Comparison of ENCODE assay signal across 8 cellular contexts in genomic region chr4:103019319-103020124, GRCh38. TPM values are rescaled to one million over a fixed set of nuclear protein-coding genes. Genes with fewer than 3 reads are reported as not detected.
A peak's percentile ranks its signal among the peaks of the same experiment; 100 is the strongest.
DNase-seq lines count a peak whose midpoint lies in the region; ATAC-seq, FAIRE-seq and TF ChIP-seq lines count a peak whose summit lies in the region.

A gene with protein sequence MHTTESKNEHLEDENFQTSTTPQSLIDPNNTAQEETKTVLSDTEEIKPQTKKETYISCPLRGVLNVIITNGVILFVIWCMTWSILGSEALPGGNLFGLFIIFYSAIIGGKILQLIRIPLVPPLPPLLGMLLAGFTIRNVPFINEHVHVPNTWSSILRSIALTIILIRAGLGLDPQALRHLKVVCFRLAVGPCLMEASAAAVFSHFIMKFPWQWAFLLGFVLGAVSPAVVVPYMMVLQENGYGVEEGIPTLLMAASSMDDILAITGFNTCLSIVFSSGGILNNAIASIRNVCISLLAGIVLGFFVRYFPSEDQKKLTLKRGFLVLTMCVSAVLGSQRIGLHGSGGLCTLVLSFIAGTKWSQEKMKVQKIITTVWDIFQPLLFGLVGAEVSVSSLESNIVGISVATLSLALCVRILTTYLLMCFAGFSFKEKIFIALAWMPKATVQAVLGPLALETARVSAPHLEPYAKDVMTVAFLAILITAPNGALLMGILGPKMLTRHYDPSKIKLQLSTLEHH (minus strand): TSS chr4:103019705. CDS start chr4:102991711, 27,994 bp downstream.

- no peaks in the 10 kb centered on the region for H3K27me3 ChIP-seq in heart right ventricle
- no peaks in the 10 kb centered on the region for H3K27me3 ChIP-seq in prostate gland (replicated peaks; ENCODE audit: insufficient read depth)

- intact Hi-C loops in heart right ventricle (cut with DNase I), result loop anchor here in 6 of 10 donors (5.0 to 10.0 kb wide), 8 partner anchors 75 to 585 kb away; partner anchors contain the start of genes CISD2 (in 4 of the 6), UBE2D3 (in 2 of the 6) and BDH2 (in 1 of the 6)
- intact Hi-C loops in prostate gland (cut with DNase I), result loop anchor here (5.0 to 10.0 kb wide), 4 partner anchors 78 to 675 kb away; partner anchors contain the start of genes BDH2, NFKB1, SLC39A8 and UBE2D3

- H3K27ac Mint-ChIP-seq in HFFc6 (peak within 1 kb of the TSS; percentile 97), T-cell (peak within 1 kb of the TSS; percentile 93 to 99)

- H3K9me3 ChIP-seq in heart right ventricle (no peaks in the 10 kb centered on the region), prostate gland (no peaks in the 10 kb centered on the region)

- H3K4me3 Mint-ChIP-seq in HFFc6 (peak within 1 kb of the TSS; percentile 94), T-cell (peak within 1 kb of the TSS; percentile 75 to 90 (median 87))

- peak within 1 kb of the TSS; percentile 67 to 92 (median 90) for H3K27ac ChIP-seq in heart right ventricle
- H3K27ac ChIP-seq in prostate gland, result peak within 1 kb of the TSS; percentile 87 to 88

- H3K4me1 ChIP-seq in heart right ventricle (peaks cover 0 to 15% (median 7%) of the 10 kb centered on the region in 9 donors), prostate gland (replicated peaks) (no peaks in the 10 kb centered on the region)

- H3K9me3 Mint-ChIP-seq in HFFc6 (no peaks in the 10 kb centered on the region), T-cell (no peaks in the 10 kb centered on the region)

- H3K36me3 ChIP-seq in heart right ventricle (peaks cover 0 to 6% (median 0%) of the 10 kb centered on the region in 9 donors), prostate gland (no peaks in the 10 kb centered on the region)

- H3K27me3 Mint-ChIP-seq in HFFc6 (ENCODE audit: insufficient read depth) (no peaks in the 10 kb centered on the region), T-cell (no peaks in the 10 kb centered on the region)

- CTCF ChIA-PET in T-cell (lab: Charles Lee), result interaction anchor here (0.5 to 1.5 kb wide), 10 partner anchors 12 to 593 kb away, joined by 3 to 7 read pairs (median 4); partner anchors contain the start of genes BDH2 (in 1 of the 2) and UBE2D3 (in 1 of the 2)

- peak; percentile 83 for FAIRE-seq in urothelium cell line (lab: Jason Lieb, UNC)

- DNase-seq in GM10266 (ENCODE audit: extremely low spot score) (peak; percentile 84), HFFc6 (peak; percentile 96), NAMALWA (ENCODE audit: low spot score) (peak; percentile 93), T-cell (peak; percentile 81 to 95 (median 90)), amniotic epithelial cell (ENCODE audit: low read depth) (peak; percentile 97), heart right ventricle (peak; percentile 94 to 95), prostate gland (ENCODE audit: low spot score) (peak; percentile 97), urothelium cell line (ENCODE audit: low spot score) (peak; percentile 95)

- POLR2A ChIA-PET in T-cell (lab: Charles Lee), result interaction anchor here (0.5 to 1.1 kb wide), 6 partner anchors 9 to 533 kb away, joined by 3 to 4 read pairs (median 3); partner anchors contain the start of gene UBE2D3 (in 1 of the 2)

- H3K4me1 Mint-ChIP-seq in HFFc6 (ENCODE audit: low read depth) (peaks cover 19% of the 10 kb centered on the region), T-cell (peaks cover 14 to 28% (median 26%) of the 10 kb centered on the region in 3 donors)

- WGBS in heart right ventricle, 2 donors, result 2% methylated on average over 46 of the region's 46 CpGs
- whole genome bisulfite sequencing in prostate gland, result under 1% methylated on average over 45 of the region's 46 CpGs

- TF ChIP-seq POLR2A in prostate gland (IDR thresholded peaks at IDR 0.05), result peak; percentile 72

- TF ChIP-seq CTCF in GM10266 (IDR thresholded peaks at IDR 0.05; ENCODE audit: control insufficient read depth, insufficient read depth, low read depth, missing control alignments) (no peak), HFFc6 (IDR thresholded peaks at IDR 0.05) (no peak; the same call in 1 of the 2 replicates), heart right ventricle (IDR thresholded peaks at IDR 0.05) (no peak), prostate gland (IDR thresholded peaks at IDR 0.05) (peak in 2 of 4 experiments; percentile 8 to 26)

- H3K4me3 ChIP-seq in heart right ventricle, result peak within 1 kb of the TSS; percentile 36 to 64 (median 56)
- peak within 1 kb of the TSS; percentile 29 to 40 for H3K4me3 ChIP-seq in prostate gland

- ATAC-seq in T-cell (replicated peaks in 1 of 4) (peak; percentile 94 to 99 (median 98)), heart right ventricle (peak; percentile 99 to 100 (median 100))

- H3K36me3 Mint-ChIP-seq in HFFc6 (ENCODE audit: low read depth) (no peaks in the 10 kb centered on the region), T-cell (no peaks in the 10 kb centered on the region)

RNA-seq across cellular contexts. Expression of the gene that starts here (rescaled TPM):
- under 1 TPM; 0.09 to 0.36 (median 0.23) TPM for total RNA-seq in HFFc6 (2021; fragmentation: NEBNext Ultra II Directional; extraction: Animal tissue kit (Norgen Biotek cat#: 25700))
- total RNA-seq in T-cell (1 to 10 TPM; 2.0 to 4.6 (median 3.1) TPM), heart right ventricle (1 to 10 TPM in 2 of 10 donors, under 1 TPM in 5, not detected in 3; 0.19 to 1.4 (median 0.67) TPM), prostate gland (1 to 10 TPM in 1 of 2 donors, not detected in 1; 9.3 TPM)
- under 1 TPM; 0.07 to 0.22 TPM for polyA plus RNA-seq in heart right ventricle

Comparison
In these comparisons a context has a peak if more than half of its experiments do, and no peak if none do; other contexts are left out.
1. Peak in every context shown above with its lines: DNase-seq, ATAC-seq, H3K4me3 ChIP-seq and H3K27ac ChIP-seq.
2. Peak in DNase-seq in HFFc6; RNA of the gene not detected or under 1 TPM.